18 cellular contexts compared by ENCODE assay signal in genomic region chr22:17968126-17968525, GRCh38.
DNase-seq lines count a peak whose midpoint lies in the region; TF ChIP-seq lines count a peak whose summit lies in the region.
"Had no signal": no experiment of that assay in that cellular context is flagged by ENCODE, and none has a peak within 500 bp of the region (broad histone marks: within the 10 kb centered on the region; RNA-seq: fewer than 3 reads in every experiment).

No MANE protein-coding gene starts in this region.

- peaks cover 4% of the 10 kb centered on the region for H3K36me3 Mint-ChIP-seq in nephron (ENCODE audit: low read depth)
- H3K36me3 Mint-ChIP-seq: CD14-positive monocyte had no signal

- no peaks in the 10 kb centered on the region for H3K27me3 Mint-ChIP-seq in nephron (ENCODE audit: low read depth)
- H3K27me3 Mint-ChIP-seq: activated naive CD8-positive, alpha-beta T cell treated with anti-CD3 and anti-CD28 coated beads, Interleukin-2, amount 10 ng/mL, durations not matched to agents 7 days and 5 days; activated T-helper 17 cell treated with anti-CD3 and anti-CD28 coated beads, Interleukin-2, amount 50 U/mL, for 72 hours had no signal

- peak; percentile 64 for DNase-seq in DMS79 treated with DMSO at 0.1 percent for 48 hours (lab: John Stamatoyannopoulos, UW)
- DNase-seq in NCI-H146 treated with DMSO at 0.1 percent for 48 hours (lab: John Stamatoyannopoulos, UW; ENCODE audit: unreplicated experiment) = peak; percentile 87
- DNase-seq in NCI-H510A (lab: John Stamatoyannopoulos, UW) = peak; percentile 87
- no peak for DNase-seq in C1 segment of cervical spinal cord (lab: John Stamatoyannopoulos, UW)
- DNase-seq in NOMO-1 treated with DMSO at 0.1 percent for 48 hours (lab: John Stamatoyannopoulos, UW; ENCODE audit: unreplicated experiment) = no peak
- DNase-seq in nucleus accumbens (lab: John Stamatoyannopoulos, UW) = no peak
- DNase-seq: activated CD4-positive, alpha-beta T cell treated with anti-CD3 and anti-CD28 coated beads, Interleukin-2, amount 50 U/mL, for 48 hours; activated naive CD8-positive, alpha-beta T cell treated with anti-CD3 and anti-CD28 coated beads, Interleukin-2, amount 10 ng/mL, durations not matched to agents 7 days and 5 days; caudate nucleus; foreskin melanocyte; GOT3; SK-N-SH; stimulated activated CD4-positive, alpha-beta T cell treated with anti-CD3 and anti-CD28 coated beads, Interleukin-15, amount 100 ng/mL, for 24 hours; stimulated activated naive CD4-positive, alpha-beta T cell had no signal

- TF ChIP-seq CTCF in nephron (IDR thresholded peaks at IDR 0.05; ENCODE audit: unreplicated experiment in 3 of 3) = no peak

- H3K9me3 Mint-ChIP-seq in nephron = no peaks in the 10 kb centered on the region
- H3K9me3 Mint-ChIP-seq: activated naive CD8-positive, alpha-beta T cell treated with anti-CD3 and anti-CD28 coated beads, Interleukin-2, amount 10 ng/mL, durations not matched to agents 7 days and 5 days; activated T-helper 17 cell treated with anti-CD3 and anti-CD28 coated beads, Interleukin-2, amount 50 U/mL, for 72 hours; CD14-positive monocyte; T-helper 1 cell treated with Interleukin-12 subunit alpha and Interleukin-12 subunit beta and Interleukin-4 antibody, amounts not matched to agents 30 μg/mL and 1 μg/mL, for 36 hours had no signal

- H3K27ac Mint-ChIP-seq in nephron = peak overlapping the region; percentile 47 to 70 (median 53)
- H3K27ac Mint-ChIP-seq: activated naive CD8-positive, alpha-beta T cell treated with anti-CD3 and anti-CD28 coated beads, Interleukin-2, amount 10 ng/mL, durations not matched to agents 7 days and 5 days; activated T-helper 17 cell treated with anti-CD3 and anti-CD28 coated beads, Interleukin-2, amount 50 U/mL, for 72 hours; CD14-positive monocyte; T-helper 1 cell treated with Interleukin-12 subunit alpha and Interleukin-12 subunit beta and Interleukin-4 antibody, amounts not matched to agents 30 μg/mL and 1 μg/mL, for 36 hours had no signal

- H3K4me3 Mint-ChIP-seq in nephron = no peak overlapping the region
- H3K4me3 Mint-ChIP-seq: activated naive CD8-positive, alpha-beta T cell treated with anti-CD3 and anti-CD28 coated beads, Interleukin-2, amount 10 ng/mL, durations not matched to agents 7 days and 5 days; activated T-helper 17 cell treated with anti-CD3 and anti-CD28 coated beads, Interleukin-2, amount 50 U/mL, for 72 hours; CD14-positive monocyte; T-helper 1 cell treated with Interleukin-12 subunit alpha and Interleukin-12 subunit beta and Interleukin-4 antibody, amounts not matched to agents 30 μg/mL and 1 μg/mL, for 36 hours had no signal

- peaks cover 80% of the 10 kb centered on the region for H3K4me1 Mint-ChIP-seq in nephron
- H3K4me1 Mint-ChIP-seq: CD14-positive monocyte had no signal

Comparison
In these comparisons a context has a peak if more than half of its experiments do, and no peak if none do; other contexts are left out.
1. DNase-seq: peak in DMS79 treated with DMSO at 0.1 percent for 48 hours (single experiment), NCI-H146 treated with DMSO at 0.1 percent for 48 hours (single experiment) and NCI-H510A (single experiment); none in C1 segment of cervical spinal cord (0 of 14), NOMO-1 treated with DMSO at 0.1 percent for 48 hours (single experiment) and nucleus accumbens (0 of 56).